16 cellular contexts compared by ENCODE assay signal in genomic region chr3:23550402-23550801, GRCh38.
DNase-seq lines count a peak whose midpoint lies in the region; ATAC-seq, FAIRE-seq and TF ChIP-seq lines count a peak whose summit lies in the region.
"Had no signal": no experiment of that assay in that cellular context is flagged by ENCODE, and none has a peak within 500 bp of the region (broad histone marks: within the 10 kb centered on the region; RNA-seq: fewer than 3 reads in every experiment).

No MANE protein-coding gene starts in this region.

- ATAC-seq in HCT116 = no peak
- peak; percentile 73 for ATAC-seq in HG03159 (IDR thresholded peaks at IDR 0.05; ENCODE audit: unreplicated experiment)
- ATAC-seq: K562, left ventricle myocardium superior had no signal

- no peak overlapping the region for H2AFZ ChIP-seq in HCT116 (ENCODE audit: low read depth, low read length, poor library complexity, severe bottlenecking)

- 97 to 100% methylated on average over 1 of the region's 1 CpG for WGBS in tibial nerve, 2 donors

- H3K4me3 ChIP-seq in HCT116 (replicated peaks in 1 of 2; ENCODE audit: low read depth in 1 of 2, low read length in 2 of 2) (no peak overlapping the region), tibial nerve (no peak overlapping the region)
- H3K4me3 ChIP-seq: K562 had no signal

- TF ChIP-seq POLR2A in HCT116 (IDR thresholded peaks at IDR 0.05; ENCODE audit: borderline replicate concordance, extremely low read depth, insufficient read depth, insufficient read length) (no peak), tibial nerve (IDR thresholded peaks at IDR 0.05) (no peak)

- H3K9me3 ChIP-seq in HCT116 (ENCODE audit: control insufficient read depth in 1 of 2, insufficient read depth in 1 of 2, low read depth in 1 of 2, low read length in 2 of 2) (no peaks in the 10 kb centered on the region), tibial nerve (no peaks in the 10 kb centered on the region)
- H3K9me3 ChIP-seq: neutrophil had no signal

- RAD21 ChIA-PET in HCT116 (lab: Charles Lee; ENCODE audit: low non-redundant PET in 1 of 2, low total read pairs in 2 of 2, uncharacterized antibody in 2 of 2, unreplicated experiment in 2 of 2) = no interaction called here

- no peaks in the 10 kb centered on the region for H3K9me2 ChIP-seq in HCT116 (ENCODE audit: insufficient read depth)

- TF ChIP-seq CTCF in GM10248 (IDR thresholded peaks at IDR 0.05; ENCODE audit: control extremely low read depth, extremely low read depth, low read depth, missing control alignments) (no peak), HCT116 (IDR thresholded peaks at IDR 0.05 in 2 of 3, conservative IDR thresholded peaks at IDR 0.05 in 1 of 3; ENCODE audit: borderline replicate concordance in 1 of 3, insufficient read depth in 1 of 3, low read depth in 2 of 3, low read length in 2 of 3) (no peak), tibial nerve (IDR thresholded peaks at IDR 0.05) (no peak)

- FAIRE-seq in GM19239 (lab: Jason Lieb, UNC) = peak; percentile 98
- FAIRE-seq: A204.1, astrocyte, K562 had no signal

- H3K27me3 ChIP-seq in HCT116 (ENCODE audit: insufficient read depth, low read length) = no peaks in the 10 kb centered on the region
- H3K27me3 ChIP-seq in tibial nerve = no peaks in the 10 kb centered on the region
- H3K27me3 ChIP-seq: neutrophil had no signal

- intact Hi-C loops in HCT116 (cut with micrococcal nuclease) = no loop called here

- no peak overlapping the region; the same call in 1 of the 2 replicates for H3K27ac ChIP-seq in HCT116 (ENCODE audit: low read depth, low read length)
- H3K27ac ChIP-seq in tibial nerve = no peak overlapping the region
- H3K27ac ChIP-seq: neutrophil had no signal

- CTCF ChIA-PET in GM10248 (lab: Yijun Ruan, JAX) = no interaction called here
- CTCF ChIA-PET in HCT116 (lab: Charles Lee) = no interaction called here

- TF ChIP-seq EP300 in tibial nerve (IDR thresholded peaks at IDR 0.05) = no peak

- no peaks in the 10 kb centered on the region for H4K20me1 ChIP-seq in HCT116 (ENCODE audit: insufficient read depth)

- H3K36me3 ChIP-seq in HCT116 (ENCODE audit: control insufficient read depth in 1 of 2, insufficient read depth in 2 of 2, low read length in 2 of 2) (no peaks in the 10 kb centered on the region), tibial nerve (no peaks in the 10 kb centered on the region)
- H3K36me3 ChIP-seq: neutrophil had no signal

- H3K4me1 ChIP-seq in HCT116 (ENCODE audit: control insufficient read depth in 1 of 2, insufficient read depth in 2 of 2, low read length in 2 of 2) (peaks cover 10 to 34% of the 10 kb centered on the region in 2 experiments), tibial nerve (peaks cover 0 to 31% (median 0%) of the 10 kb centered on the region in 4 donors)

- TF ChIP-seq RAD21 in HCT116 (IDR thresholded peaks at IDR 0.05; ENCODE audit: low read depth) = no peak

- peak overlapping the region; percentile 44; the same call in 1 of the 2 replicates for H3K4me2 ChIP-seq in HCT116 (ENCODE audit: low read length)

- no TSS peak for BruUV-seq in HCT116 (replicated peaks; lab: Mats Ljungman, UMichigan)

- no peak overlapping the region for H3K9ac ChIP-seq in HCT116 (ENCODE audit: low read length)

- DNase-seq in GM10248 (ENCODE audit: extremely low spot score) (peak; percentile 28), GM19239 (ENCODE audit: insufficient read length, low spot score) (no peak), HCT116 (ENCODE audit: low read depth, low spot score) (no peak), tibial nerve (ENCODE audit: low spot score in 2 of 2) (no peak), activated T-cell treated with anti-CD3 and anti-CD28 coated beads for 4 hours (no peak), NCI-H1694 (lab: John Stamatoyannopoulos, UW) (no peak)
- no peak for DNase-seq in activated CD8-positive, alpha-beta memory T cell treated with anti-CD3 and anti-CD28 coated beads, Interleukin-2, amount 50 U/mL, for 4 hours
- DNase-seq: effector memory CD4-positive, alpha-beta T cell; left ventricle myocardium superior; NCI-H2171; stimulated activated CD4-positive, alpha-beta T cell treated with anti-CD3 and anti-CD28 coated beads, Interleukin-15, amount 100 ng/mL, for 24 hours had no signal

- no peaks in the 10 kb centered on the region for H3K79me2 ChIP-seq in HCT116 (ENCODE audit: insufficient read depth, low read length)

- POLR2A ChIA-PET in GM10248 (lab: Yijun Ruan, JAX) = no interaction called here
- POLR2A ChIA-PET in HCT116 (lab: Charles Lee) = no interaction called here

TF ChIP-seq in HCT116, 20 proteins besides CTCF, POLR2A, EP300 and RAD21:
- no peak for TF ChIP-seq EZH2 (IDR thresholded peaks at IDR 0.05)
- TF ChIP-seq CBX3 (IDR thresholded peaks at IDR 0.05; ENCODE audit: low read depth) = no peak
- no peak for TF ChIP-seq SP1 (IDR thresholded peaks at IDR 0.05; ENCODE audit: low read depth)
- no peak for TF ChIP-seq JUND (IDR thresholded peaks at IDR 0.05)
- TF ChIP-seq ZNF274 (IDR thresholded peaks at IDR 0.05; ENCODE audit: low read depth, low read length) = no peak
- TF ChIP-seq EZH2phosphoT487 (IDR thresholded peaks at IDR 0.05; ENCODE audit: borderline replicate concordance) = no peak
- TF ChIP-seq ELF1 (IDR thresholded peaks at IDR 0.05; ENCODE audit: borderline replicate concordance, low read depth) = no peak
- no peak for TF ChIP-seq CEBPB (IDR thresholded peaks at IDR 0.05; ENCODE audit: low read depth)
- TF ChIP-seq MAX (IDR thresholded peaks at IDR 0.05) = no peak
- no peak for TF ChIP-seq TCF7L2 (IDR thresholded peaks at IDR 0.05; ENCODE audit: borderline replicate concordance, extremely low read depth, insufficient read depth, insufficient read length)
- no peak for TF ChIP-seq ZBTB33 (IDR thresholded peaks at IDR 0.05; ENCODE audit: extremely low read depth, insufficient replicate concordance, low read length)
- no peak for TF ChIP-seq EGR1 (IDR thresholded peaks at IDR 0.05; ENCODE audit: low read depth)
